18 cellular contexts compared by ENCODE assay signal in the genomic region with DNA sequence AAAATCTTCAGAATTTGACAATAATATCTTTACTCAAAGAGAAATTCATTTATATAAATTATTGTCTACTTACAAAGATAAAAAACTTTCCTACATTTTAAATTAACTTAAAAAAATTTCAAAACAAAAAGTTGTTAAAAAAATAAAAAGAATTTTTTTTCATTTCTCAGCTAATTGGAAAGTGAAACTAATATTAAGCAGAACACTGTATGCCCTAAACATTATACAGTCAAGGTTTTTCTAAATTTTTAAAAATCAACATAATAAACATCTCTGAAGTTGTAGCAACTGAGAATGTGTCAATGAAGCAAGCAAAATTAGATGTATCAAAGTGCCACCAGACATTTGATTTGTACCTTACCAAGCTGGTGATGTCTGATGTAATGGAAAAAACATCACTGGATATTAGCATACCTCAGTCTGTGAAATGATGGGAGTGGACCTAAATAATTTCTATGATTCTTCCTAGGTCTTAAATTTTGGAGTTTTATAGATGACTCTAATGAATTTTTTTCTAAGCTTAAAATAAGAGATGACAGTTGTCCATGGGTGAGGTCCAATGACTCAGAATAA.
DNase-seq lines count a peak whose midpoint lies in the region; ATAC-seq, FAIRE-seq and TF ChIP-seq lines count a peak whose summit lies in the region.
"Had no signal": no experiment of that assay in that cellular context is flagged by ENCODE, and none has a peak within 500 bp of the region (broad histone marks: within the 10 kb centered on the region; RNA-seq: fewer than 3 reads in every experiment).

No MANE protein-coding gene starts in this region.

- H4K20me1 ChIP-seq in mammary epithelial cell (ENCODE audit: insufficient read depth, low read length): no peaks in the 10 kb centered on the region
- H4K20me1 ChIP-seq: BLaER1 treated with 17β-estradiol and CSF1 and Interleukin-3, amounts not matched to agents 10 nM and 100 nM had no signal

- DNase-seq in M059J (ENCODE audit: low read depth): peak; percentile 55
- DNase-seq in mammary epithelial cell: no peak
- DNase-seq in HAP-1 (ENCODE audit: low spot score in 2 of 2): no peak
- DNase-seq in activated naive CD8-positive, alpha-beta T cell treated with anti-CD3 and anti-CD28 coated beads, Interleukin-2, amount 50 U/mL, for 24 hours: no peak
- DNase-seq in NCI-H2196 (lab: John Stamatoyannopoulos, UW; ENCODE audit: unreplicated experiment): no peak
- DNase-seq: activated CD4-positive, alpha-beta T cell treated with anti-CD3 and anti-CD28 coated beads for 4 hours; midbrain; NCI-H187 treated with DMSO at 0.1 percent for 48 hours; NCI-H446 treated with DMSO at 0.1 percent for 48 hours had no signal

- H3K9me3 ChIP-seq in mammary epithelial cell (replicated peaks; ENCODE audit: insufficient read depth, low read length) (no peaks in the 10 kb centered on the region), HAP-1 (no peaks in the 10 kb centered on the region)
- H3K9me3 ChIP-seq: A549; BLaER1 treated with 17β-estradiol and CSF1 and Interleukin-3, amounts not matched to agents 10 nM and 100 nM; vagina had no signal

- ATAC-seq in GM21786 (IDR thresholded peaks at IDR 0.05; ENCODE audit: unreplicated experiment): no peak
- no peak for ATAC-seq in activated naive CD8-positive, alpha-beta T cell treated with anti-CD3 and anti-CD28 coated beads, Interleukin-2, amount 50 U/mL, for 24 hours
- ATAC-seq: A549, K562 had no signal

- H3K27ac ChIP-seq in ACC112 (ENCODE audit: low read depth, low read length) (peak overlapping the region; percentile 100), mammary epithelial cell (ENCODE audit: insufficient read depth, low read depth, low read length) (peak overlapping the region; percentile 94)
- H3K27ac ChIP-seq: BLaER1 treated with 17β-estradiol and CSF1 and Interleukin-3, amounts not matched to agents 10 nM and 100 nM; neural progenitor cell; vagina had no signal

- CTCF ChIA-PET in mammary epithelial cell (lab: Charles Lee; ENCODE audit: low non-redundant PET): no interaction called here

- no TSS peak for BruUV-seq in mammary epithelial cell (replicated peaks; lab: Mats Ljungman, UMichigan)

- H3K36me3 ChIP-seq in ACC112 (ENCODE audit: insufficient read depth, low read length) (peaks cover 21% of the 10 kb centered on the region), mammary epithelial cell (ENCODE audit: insufficient read depth, low read length) (peaks cover 5% of the 10 kb centered on the region), HAP-1 (replicated peaks) (no peaks in the 10 kb centered on the region)
- H3K36me3 ChIP-seq: BLaER1 treated with 17β-estradiol and CSF1 and Interleukin-3, amounts not matched to agents 10 nM and 100 nM; neural progenitor cell; vagina had no signal

- dilution Hi-C loops in mammary epithelial cell (cut with HindIII; ENCODE audit: low sequenced_read_pairs): no loop called here

- H3K27me3 Mint-ChIP-seq in activated naive CD8-positive, alpha-beta T cell treated with anti-CD3 and anti-CD28 coated beads, Interleukin-2, amount 50 U/mL, for 24 hours: no peaks in the 10 kb centered on the region

- FAIRE-seq in islet of Langerhans (lab: Jason Lieb, UNC): peak; percentile 92
- FAIRE-seq: A549, K562 had no signal

- H3K27ac Mint-ChIP-seq in activated naive CD8-positive, alpha-beta T cell treated with anti-CD3 and anti-CD28 coated beads, Interleukin-2, amount 50 U/mL, for 24 hours: no peak overlapping the region
- H3K27ac Mint-ChIP-seq: activated T-helper 2 cell treated with anti-CD3 and anti-CD28 coated beads, Interferon-gamma antibody, Interleukin-2, Interleukin-4, amounts not matched to agents 10 μg/mL and 5 μg/mL and 100 μg/mL, durations not matched to agents 14 hours and 24 hours and 36 hours; neural progenitor cell had no signal

- H3K27me3 ChIP-seq in ACC112 (ENCODE audit: insufficient read depth, low read length): no peaks in the 10 kb centered on the region
- no peaks in the 10 kb centered on the region for H3K27me3 ChIP-seq in mammary epithelial cell (ENCODE audit: insufficient read depth, low read length)
- peaks cover 2% of the 10 kb centered on the region; the same call in 1 of the 2 replicates for H3K27me3 ChIP-seq in HAP-1 (ENCODE audit: low read depth)
- H3K27me3 ChIP-seq: BLaER1 treated with 17β-estradiol and CSF1 and Interleukin-3, amounts not matched to agents 10 nM and 100 nM; neural progenitor cell; vagina had no signal

- no peaks in the 10 kb centered on the region for H3K36me3 Mint-ChIP-seq in activated naive CD8-positive, alpha-beta T cell treated with anti-CD3 and anti-CD28 coated beads, Interleukin-2, amount 50 U/mL, for 24 hours (ENCODE audit: low read depth)

- TF ChIP-seq CTCF in mammary epithelial cell (conservative IDR thresholded peaks at IDR 0.05 in 1 of 2, IDR thresholded peaks at IDR 0.05 in 1 of 2; ENCODE audit: extremely low read depth in 1 of 2, insufficient read depth in 1 of 2, low read depth in 1 of 2, low read length in 2 of 2): no peak

- H2AFZ ChIP-seq in ACC112 (ENCODE audit: low read length, unreplicated experiment) (peak overlapping the region; percentile 61), mammary epithelial cell (ENCODE audit: low read depth, low read length) (no peak overlapping the region)
- H2AFZ ChIP-seq: neural progenitor cell had no signal

- H3K4me1 Mint-ChIP-seq in activated naive CD8-positive, alpha-beta T cell treated with anti-CD3 and anti-CD28 coated beads, Interleukin-2, amount 50 U/mL, for 24 hours: peaks cover 27% of the 10 kb centered on the region
- H3K4me1 Mint-ChIP-seq: neural progenitor cell had no signal

- no peaks in the 10 kb centered on the region for H3K79me2 ChIP-seq in ACC112 (ENCODE audit: control insufficient read depth, insufficient read depth, low read length, unreplicated experiment)
- peaks cover 4% of the 10 kb centered on the region for H3K79me2 ChIP-seq in mammary epithelial cell (ENCODE audit: insufficient read depth, low read length)

- H3K9ac ChIP-seq in mammary epithelial cell (ENCODE audit: insufficient read depth, low read length): no peak overlapping the region
- H3K9ac ChIP-seq: BLaER1 treated with 17β-estradiol and CSF1 and Interleukin-3, amounts not matched to agents 10 nM and 100 nM; neural progenitor cell had no signal

- H3K4me3 ChIP-seq in ACC112 (ENCODE audit: low read depth, low read length) (peak overlapping the region; percentile 48), mammary epithelial cell (replicated peaks in 1 of 3; ENCODE audit: insufficient read depth in 1 of 3, low read depth in 2 of 3, low read length in 3 of 3) (no peak overlapping the region), HAP-1 (no peak overlapping the region)
- H3K4me3 ChIP-seq: A549; BLaER1 treated with 17β-estradiol and CSF1 and Interleukin-3, amounts not matched to agents 10 nM and 100 nM; K562; neural progenitor cell; vagina had no signal

- no peak overlapping the region for H3K4me3 Mint-ChIP-seq in activated naive CD8-positive, alpha-beta T cell treated with anti-CD3 and anti-CD28 coated beads, Interleukin-2, amount 50 U/mL, for 24 hours
- H3K4me3 Mint-ChIP-seq: neural progenitor cell had no signal

- in situ Hi-C loops in mammary epithelial cell (cut with MboI; ENCODE audit: low sequenced_read_pairs in 2 of 2) (no loop called here), HAP-1 (cut with MboI; ENCODE audit: low sequenced_read_pairs) (no loop called here)

- H3K9me3 Mint-ChIP-seq in activated naive CD8-positive, alpha-beta T cell treated with anti-CD3 and anti-CD28 coated beads, Interleukin-2, amount 50 U/mL, for 24 hours: no peaks in the 10 kb centered on the region
- H3K9me3 Mint-ChIP-seq: activated T-helper 2 cell treated with anti-CD3 and anti-CD28 coated beads, Interferon-gamma antibody, Interleukin-2, Interleukin-4, amounts not matched to agents 10 μg/mL and 5 μg/mL and 100 μg/mL, durations not matched to agents 14 hours and 24 hours and 36 hours; neural progenitor cell had no signal

- peak overlapping the region; percentile 43 for H3K4me2 ChIP-seq in mammary epithelial cell (ENCODE audit: insufficient read depth, low read depth, low read length)
- H3K4me2 ChIP-seq: BLaER1 treated with 17β-estradiol and CSF1 and Interleukin-3, amounts not matched to agents 10 nM and 100 nM; neural progenitor cell had no signal

- peaks cover 46% of the 10 kb centered on the region for H3K4me1 ChIP-seq in ACC112 (ENCODE audit: control insufficient read depth, insufficient read depth, low read length, unreplicated experiment)
- peaks cover 33% of the 10 kb centered on the region for H3K4me1 ChIP-seq in mammary epithelial cell (ENCODE audit: insufficient read depth, low read length)
- no peaks in the 10 kb centered on the region for H3K4me1 ChIP-seq in HAP-1
- H3K4me1 ChIP-seq: BLaER1 treated with 17β-estradiol and CSF1 and Interleukin-3, amounts not matched to agents 10 nM and 100 nM; neural progenitor cell; vagina had no signal

- intact Hi-C loops in mammary epithelial cell (cut with micrococcal nuclease): loop anchor here (5.0 kb wide), 3 partner anchors 89 to 291 kb away; partner anchors contain the start of gene ADAMTS6
